In the genomic region with DNA sequence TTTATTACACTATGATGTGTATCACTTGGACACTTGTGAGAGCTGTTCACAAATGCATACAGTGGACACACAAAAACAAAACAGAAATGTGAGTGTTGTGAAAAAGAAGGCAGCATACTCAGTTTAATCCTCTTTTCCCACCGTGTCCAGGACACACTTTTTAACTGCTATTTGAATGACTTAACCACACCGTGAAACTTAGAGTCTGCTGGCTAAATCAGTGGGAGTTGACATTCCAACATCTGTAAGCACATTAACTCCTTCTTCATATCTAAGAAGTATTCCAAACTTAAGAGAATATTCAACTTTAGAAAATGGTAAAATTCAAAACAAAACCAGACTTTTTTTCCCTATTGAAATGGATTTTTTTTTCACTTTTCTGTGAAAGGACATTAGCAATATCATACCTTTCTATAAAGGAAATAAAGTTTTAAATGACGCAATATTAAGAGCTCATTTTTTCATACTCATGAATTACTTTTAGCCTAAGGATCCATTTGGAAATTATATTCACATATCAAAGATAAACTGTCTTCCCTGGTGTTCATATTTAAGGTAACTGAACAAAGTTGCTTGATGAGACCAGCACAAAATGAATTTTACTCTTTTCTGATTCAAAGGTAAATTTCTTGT, we compare ENCODE assay signal across 25 cellular contexts.
DNase-seq lines count a peak whose midpoint lies in the region; ATAC-seq, FAIRE-seq and TF ChIP-seq lines count a peak whose summit lies in the region.
"Had no signal": no experiment of that assay in that cellular context is flagged by ENCODE, and none has a peak within 500 bp of the region (broad histone marks: within the 10 kb centered on the region; RNA-seq: fewer than 3 reads in every experiment).

No MANE protein-coding gene starts in this region.

- peak overlapping the region; percentile 12; the same call in 1 of the 2 replicates for H3K9ac ChIP-seq in GM23248

- FAIRE-seq in endometrium (lab: Jason Lieb, UNC) = peak; percentile 59
- FAIRE-seq: keratinocyte had no signal

- no peaks in the 10 kb centered on the region for H3K27me3 ChIP-seq in GM23248 (replicated peaks; ENCODE audit: insufficient read depth)
- no peaks in the 10 kb centered on the region for H3K27me3 ChIP-seq in osteoblast (ENCODE audit: insufficient read depth, low read length)
- H3K27me3 ChIP-seq: ascending aorta, neutrophil had no signal

- H4K20me1 ChIP-seq in GM23248 (ENCODE audit: insufficient read depth) (no peaks in the 10 kb centered on the region), osteoblast (ENCODE audit: insufficient read depth, low read length) (no peaks in the 10 kb centered on the region)

- H2AFZ ChIP-seq in GM23248 (no peak overlapping the region), osteoblast (ENCODE audit: low read length) (peak overlapping the region; percentile 21)

- H3K36me3 ChIP-seq in GM23248 (ENCODE audit: low read depth) (no peaks in the 10 kb centered on the region), osteoblast (ENCODE audit: insufficient read depth, low read length) (peaks cover 4% of the 10 kb centered on the region)
- H3K36me3 ChIP-seq: ascending aorta, neutrophil, prostate gland had no signal

- H3K9me2 ChIP-seq in GM23248 (ENCODE audit: insufficient read depth) = no peaks in the 10 kb centered on the region

- H3K4me1 ChIP-seq in GM23248 (ENCODE audit: insufficient read depth) (peaks cover 24% of the 10 kb centered on the region), osteoblast (ENCODE audit: insufficient read depth, low read length) (peaks cover 2% of the 10 kb centered on the region)
- H3K4me1 ChIP-seq: ascending aorta, prostate gland had no signal

- H3K4me3 ChIP-seq in GM23248 = 0 out of 2 replicates have a peak overlapping the region, but pooled peaks have one; percentile 15
- H3K4me3 ChIP-seq in WI38 (ENCODE audit: low read depth, low read length) = peak overlapping the region; percentile 13; the same call in 1 of the 2 replicates
- H3K4me3 ChIP-seq in osteoblast (ENCODE audit: insufficient read depth, low read length) = peak overlapping the region; percentile 21
- H3K4me3 ChIP-seq: ascending aorta, prostate gland had no signal

- H3K9me3 ChIP-seq in GM23248 (ENCODE audit: low read depth) = no peaks in the 10 kb centered on the region
- no peaks in the 10 kb centered on the region for H3K9me3 ChIP-seq in osteoblast (ENCODE audit: low read depth, low read length)
- H3K9me3 ChIP-seq: ascending aorta, neutrophil, prostate gland had no signal

- H3K4me2 ChIP-seq in GM23248 (ENCODE audit: unreplicated experiment) (peak overlapping the region; percentile 24), osteoblast (ENCODE audit: insufficient read depth, low read length) (peak overlapping the region; percentile 76)

- DNase-seq in GM23248 = peak; percentile 36
- no peak for DNase-seq in osteoblast (ENCODE audit: insufficient read length, low spot score, missing footprints)
- no peak for DNase-seq in HCEC 1CT
- DNase-seq: activated B cell treated with CpG ODN at 0.5 μM for 24 hours; activated CD4-positive, alpha-beta T cell treated with anti-CD3 and anti-CD28 coated beads, Interleukin-2, amount 50 U/mL, for 4 hours; activated CD8-positive, alpha-beta memory T cell treated with anti-CD3 and anti-CD28 coated beads, Interleukin-2, amount 50 U/mL, for 4 hours; cerebellar nuclear complex; effector CD8-positive, alpha-beta T cell; GDM1; GOT3; NCI-H2081 treated with DMSO at 0.1 percent for 48 hours; NCI-H774; trophoblast cell had no signal

- no peak overlapping the region for H3K27ac ChIP-seq in GM23248
- peak overlapping the region; percentile 21 for H3K27ac ChIP-seq in osteoblast (ENCODE audit: low read depth, low read length)
- H3K27ac ChIP-seq: ascending aorta, neutrophil, prostate gland had no signal

- H3K79me2 ChIP-seq in GM23248 (ENCODE audit: insufficient read depth) (peaks cover 61% of the 10 kb centered on the region), osteoblast (ENCODE audit: insufficient read depth, low read length) (peaks cover 2% of the 10 kb centered on the region)

- ATAC-seq in GM18868 (IDR thresholded peaks at IDR 0.05; ENCODE audit: unreplicated experiment) (no peak), GM18519 (IDR thresholded peaks at IDR 0.05; ENCODE audit: low FRiP score, unreplicated experiment) (no peak), HG03175 (IDR thresholded peaks at IDR 0.05; ENCODE audit: unreplicated experiment) (no peak)
- ATAC-seq: activated naive CD4-positive, alpha-beta T cell treated with anti-CD3 and anti-CD28 coated beads, Interleukin-2, amount 50 U/mL, for 72 hours; esophagus mucosa; SK-N-SH treated with all-trans-retinoic acid at 6 μM for 48 hours had no signal

- WGBS in GM23248 (ENCODE audit: low coverage in 1 of 2, low lambda C conversion rate in 2 of 2, missing lambda C conversion rate in 2 of 2), 2 experiments = 36 to 38% methylated on average over 3 of the region's 3 CpGs

- 0 out of 2 replicates have a peak, but pooled peaks cover 13% of the 10 kb centered on the region for H3F3A ChIP-seq in GM23248 (ENCODE audit: insufficient read depth)

- in situ Hi-C loops in GM23248 (cut with MboI) = no loop called here

- TF ChIP-seq CTCF in WI38 (IDR thresholded peaks at IDR 0.05; ENCODE audit: low read depth, low read length) (no peak), osteoblast (IDR thresholded peaks at IDR 0.05; ENCODE audit: extremely low read depth, low read depth, low read length) (no peak)
